Comparison of ENCODE assay signal across 25 cellular contexts in the genomic region with DNA sequence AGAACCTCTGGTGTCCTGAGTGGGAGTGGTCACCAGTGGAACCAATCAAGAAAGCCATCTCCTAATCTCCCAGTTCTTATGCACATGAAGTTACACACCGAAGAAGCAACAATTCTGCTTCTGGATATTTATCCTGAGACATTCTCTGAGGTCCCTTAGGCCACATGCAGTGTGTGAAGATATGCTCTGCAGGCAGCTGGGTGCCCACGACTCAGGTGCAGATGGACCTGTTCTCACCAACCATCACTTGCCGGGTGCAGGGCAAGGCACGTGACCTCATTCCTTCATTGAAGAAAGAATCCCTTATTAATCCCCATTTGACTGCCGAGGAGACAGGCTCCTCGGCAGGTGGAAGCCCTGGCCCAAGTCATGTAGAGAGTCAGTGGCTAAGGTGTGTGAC.
"Had no signal": no experiment of that assay in that cellular context is flagged by ENCODE, and none has a peak within 500 bp of the region (broad histone marks: within the 10 kb centered on the region; RNA-seq: fewer than 3 reads in every experiment).

No MANE protein-coding gene starts in this region.

- H3K4me3 Mint-ChIP-seq: mesothelial cell of epicardium had no signal

- H3K4me1 ChIP-seq: gastrocnemius medialis, heart right ventricle, left lung, lower lobe of right lung had no signal

- H3K27me3 ChIP-seq: gastrocnemius medialis had no signal

- H3K36me3 ChIP-seq: esophagus squamous epithelium, gastrocnemius medialis, heart right ventricle, left lung, lower lobe of right lung had no signal

- H3K36me3 Mint-ChIP-seq: mesothelial cell of epicardium had no signal

- DNase-seq: dermis blood vessel endothelial cell; dorsolateral prefrontal cortex; effector CD4-positive, alpha-beta T cell; effector memory CD4-positive, alpha-beta T cell; erythroblast; esophagus squamous epithelium; foreskin fibroblast; foreskin melanocyte; gastrocnemius medialis; heart right ventricle; hippocampal formation; islet precursor cell; kidney; kidney glomerular epithelial cell; left lung; left ventricle myocardium superior; lower lobe of right lung; mesenchymal stem cell; mucosa of descending colon; naive B cell had no signal

- FAIRE-seq: colon, kidney had no signal

- H3K27ac ChIP-seq: coronary artery, dorsolateral prefrontal cortex, epithelial cell of prostate, esophagus squamous epithelium, gastrocnemius medialis, heart right ventricle, left lung, lower lobe of right lung had no signal

- H3K9me3 Mint-ChIP-seq: mesothelial cell of epicardium, naive B cell had no signal

- H3K4me1 Mint-ChIP-seq: mesothelial cell of epicardium, naive B cell had no signal

- H3K27ac Mint-ChIP-seq: mesothelial cell of epicardium, naive B cell had no signal

- H3K4me3 ChIP-seq: coronary artery, dorsolateral prefrontal cortex, esophagus squamous epithelium, gastrocnemius medialis, heart right ventricle, left lung, lower lobe of right lung, mucosa of descending colon had no signal

- ATAC-seq: esophagus mucosa, gastrocnemius medialis, heart right ventricle, left lung, left ventricle myocardium superior, lower lobe of right lung, mucosa of descending colon had no signal

- H3K9me3 ChIP-seq: esophagus squamous epithelium, gastrocnemius medialis, left lung, lower lobe of right lung, mucosa of descending colon had no signal
